10 cellular contexts compared by ENCODE assay signal in the genomic region with DNA sequence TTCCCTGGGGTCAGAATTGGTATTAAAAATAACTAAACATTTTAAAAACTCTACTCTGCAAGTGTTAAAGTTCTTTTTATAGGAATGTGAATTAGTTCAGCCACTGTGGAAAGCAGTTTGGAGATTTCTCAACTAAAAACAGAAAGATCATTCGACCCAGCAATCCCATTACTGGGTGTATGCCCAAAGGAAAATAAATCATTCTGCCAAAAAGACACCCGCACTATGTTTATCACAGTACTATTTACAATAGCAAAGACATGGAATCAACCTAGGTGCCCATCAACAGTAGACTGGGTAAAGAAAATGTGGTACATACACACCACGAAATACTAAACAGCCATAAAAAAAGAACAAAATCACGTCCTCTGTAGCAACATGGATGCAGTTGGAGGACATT. TPM values are rescaled to one million over a fixed set of nuclear protein-coding genes. Genes with fewer than 3 reads are reported as not detected.
DNase-seq lines count a peak whose midpoint lies in the region; ATAC-seq, FAIRE-seq and TF ChIP-seq lines count a peak whose summit lies in the region.
"Had no signal": no experiment of that assay in that cellular context is flagged by ENCODE, and none has a peak within 500 bp of the region (broad histone marks: within the 10 kb centered on the region; RNA-seq: fewer than 3 reads in every experiment).

No MANE protein-coding gene starts in this region.

- FAIRE-seq in endothelial cell of umbilical vein (lab: Jason Lieb, UNC): no peak
- FAIRE-seq: small intestine had no signal

- H3K27me3 ChIP-seq in CD4-positive, alpha-beta T cell (ENCODE audit: control insufficient read depth, insufficient read depth, low read length): peaks cover 26% of the 10 kb centered on the region
- H3K27me3 ChIP-seq in endothelial cell of umbilical vein (ENCODE audit: control insufficient read depth in 2 of 2, insufficient read depth in 2 of 2, low read length in 2 of 2) (no peaks in the 10 kb centered on the region), trophoblast cell (ENCODE audit: insufficient read depth, low read length) (peaks cover 22% of the 10 kb centered on the region)

- CTCF ChIA-PET in CD4-positive, alpha-beta T cell (lab: Charles Lee): no interaction called here
- CTCF ChIA-PET in RWPE1 (lab: Yijun Ruan, JAX): interaction anchor here (0.8 kb wide), 1 partner anchor 10 kb away, joined by 4 read pairs; no protein-coding TSS in a partner anchor
- CTCF ChIA-PET in endothelial cell of umbilical vein (lab: Charles Lee): interaction anchor here (2.4 to 11.9 kb wide), 2 partner anchors 22 to 43 kb away, joined by 13 to 142 read pairs; a partner anchor contains a TSS

- H3K18ac ChIP-seq in trophoblast cell (ENCODE audit: low read length): no peak overlapping the region

- POLR2A ChIA-PET in CD4-positive, alpha-beta T cell (lab: Charles Lee): no interaction called here
- POLR2A ChIA-PET in RWPE1 (lab: Yijun Ruan, JAX; ENCODE audit: low non-redundant PET): no interaction called here
- POLR2A ChIA-PET in endothelial cell of umbilical vein (lab: Charles Lee): no interaction called here

- H3K79me2 ChIP-seq in endothelial cell of umbilical vein (ENCODE audit: control insufficient read depth, insufficient read depth, low read length) (peaks cover 19% of the 10 kb centered on the region), trophoblast cell (ENCODE audit: control insufficient read depth, insufficient read depth, low read length, poor library complexity) (no peaks in the 10 kb centered on the region)

- intact Hi-C loops in CD4-positive, alpha-beta T cell (cut with DNase I, micrococcal nuclease): no loop called here
- intact Hi-C loops in endothelial cell of umbilical vein (cut with micrococcal nuclease): loop anchor here (1.0 kb wide), 1 partner anchor 22 kb away; no protein-coding TSS in a partner anchor

- H3K4me2 ChIP-seq in endothelial cell of umbilical vein (ENCODE audit: insufficient read depth, low read length) (peak overlapping the region; percentile 99), trophoblast cell (ENCODE audit: low read length) (no peak overlapping the region)

- TF ChIP-seq POLR2A in endothelial cell of umbilical vein (IDR thresholded peaks at IDR 0.05; ENCODE audit: low read depth, low read length): no peak

- H3K36me3 ChIP-seq in endothelial cell of umbilical vein (ENCODE audit: control insufficient read depth in 2 of 2, extremely low read depth in 1 of 2, insufficient read depth in 2 of 2, low read length in 2 of 2) (peaks cover 0 to 3% of the 10 kb centered on the region in 2 experiments), trophoblast cell (ENCODE audit: control insufficient read depth in 1 of 2, insufficient read depth in 2 of 2, low read length in 2 of 2) (no peaks in the 10 kb centered on the region)

- H2BK12ac ChIP-seq in trophoblast cell (ENCODE audit: low read length): no peak overlapping the region

- peaks cover 32% of the 10 kb centered on the region for H3K27me3 Mint-ChIP-seq in CD4-positive, alpha-beta T cell
- peaks cover 53% of the 10 kb centered on the region for H3K27me3 Mint-ChIP-seq in nephron progenitor cell (ENCODE audit: low read depth, poor library complexity)

- no peaks in the 10 kb centered on the region for H3K79me1 ChIP-seq in trophoblast cell (ENCODE audit: low read length)

- TF ChIP-seq CTCF in CD4-positive, alpha-beta T cell (IDR thresholded peaks at IDR 0.05): no peak
- TF ChIP-seq CTCF in RWPE1 (conservative IDR thresholded peaks at IDR 0.05; ENCODE audit: low read depth): no peak
- TF ChIP-seq CTCF in endothelial cell of umbilical vein (IDR thresholded peaks at IDR 0.05; ENCODE audit: extremely low read depth in 1 of 2, insufficient read depth in 1 of 2, low read depth in 1 of 2, low read length in 2 of 2): no peak
- no peak for TF ChIP-seq CTCF in nephron progenitor cell (IDR thresholded peaks at IDR 0.05)

- no peaks in the 10 kb centered on the region for H3K9me3 Mint-ChIP-seq in CD4-positive, alpha-beta T cell
- H3K9me3 Mint-ChIP-seq in nephron progenitor cell: peaks cover 6% of the 10 kb centered on the region

- no peak overlapping the region for H4K8ac ChIP-seq in trophoblast cell (ENCODE audit: low read depth, low read length)

- no peak overlapping the region for H3K14ac ChIP-seq in trophoblast cell (ENCODE audit: low read length)

- WGBS in trophoblast cell (ENCODE audit: extremely low coverage, insufficient coverage, insufficient read length): no CpG with 5 or more reads among the region's 4 CpGs

- H3K4me1 ChIP-seq in endothelial cell of umbilical vein (ENCODE audit: control insufficient read depth, extremely low read depth, insufficient read depth, low read length) (peaks cover 21% of the 10 kb centered on the region), trophoblast cell (ENCODE audit: control insufficient read depth in 1 of 2, insufficient read depth in 2 of 2, low read length in 2 of 2) (peaks cover 4 to 7% of the 10 kb centered on the region in 2 experiments)

- H3K36me3 Mint-ChIP-seq in CD4-positive, alpha-beta T cell (ENCODE audit: low read depth): peaks cover 4% of the 10 kb centered on the region
- peaks cover 23% of the 10 kb centered on the region for H3K36me3 Mint-ChIP-seq in nephron progenitor cell (ENCODE audit: low read depth)

- no peak overlapping the region for H2BK5ac ChIP-seq in trophoblast cell (ENCODE audit: low read depth, low read length, poor library complexity)

- BruUV-seq in endothelial cell of umbilical vein (replicated peaks; lab: Mats Ljungman, UMichigan): no TSS peak

- H2BK120ac ChIP-seq in trophoblast cell (ENCODE audit: insufficient read depth, low read length, poor library complexity): no peak overlapping the region

- H4K20me1 ChIP-seq in endothelial cell of umbilical vein (replicated peaks; ENCODE audit: control insufficient read depth, extremely low read depth, insufficient read depth, low read length): no peaks in the 10 kb centered on the region

- H4K12ac ChIP-seq in trophoblast cell (ENCODE audit: low read depth, low read length): no peak overlapping the region

- no peak overlapping the region for H4K91ac ChIP-seq in trophoblast cell (ENCODE audit: low read depth, low read length)

- H3K4me3 ChIP-seq in endothelial cell of umbilical vein (replicated peaks in 1 of 3; ENCODE audit: insufficient read depth in 1 of 3, low read depth in 1 of 3, low read length in 3 of 3): peak overlapping the region in 1 of 3 experiments; percentile 99
- no peak overlapping the region for H3K4me3 ChIP-seq in trophoblast cell (ENCODE audit: low read depth, low read length)

- H3K9me3 ChIP-seq in CD4-positive, alpha-beta T cell (ENCODE audit: control insufficient read depth, low read length): no peaks in the 10 kb centered on the region
- H3K9me3 ChIP-seq in endothelial cell of umbilical vein (replicated peaks; ENCODE audit: control insufficient read depth, insufficient read depth, low read length) (no peaks in the 10 kb centered on the region), trophoblast cell (ENCODE audit: insufficient read depth, low read depth, low read length) (no peaks in the 10 kb centered on the region)

- dilution Hi-C loops in endothelial cell of umbilical vein (cut with MboI; ENCODE audit: extremely low pct_ligation_motif_present, low sequenced_read_pairs): no loop called here

- H2AFZ ChIP-seq in endothelial cell of umbilical vein (ENCODE audit: low read depth, low read length) (no peak overlapping the region), trophoblast cell (ENCODE audit: insufficient read depth, low read length, poor library complexity) (no peak overlapping the region)

- no peak overlapping the region for H3K9ac ChIP-seq in endothelial cell of umbilical vein (replicated peaks; ENCODE audit: extremely low read depth, insufficient read depth, low read length)
- H3K9ac ChIP-seq in trophoblast cell (ENCODE audit: low read length): no peak overlapping the region

- no peak overlapping the region for H3K27ac ChIP-seq in CD4-positive, alpha-beta T cell (ENCODE audit: low read depth, low read length)
- H3K27ac ChIP-seq in RWPE1: peak overlapping the region; percentile 90
- H3K27ac ChIP-seq in endothelial cell of umbilical vein (ENCODE audit: insufficient read depth, low read depth, low read length): peak overlapping the region; percentile 62
- H3K27ac ChIP-seq in trophoblast cell (ENCODE audit: low read depth, low read length): no peak overlapping the region

- H3K4me3 Mint-ChIP-seq in CD4-positive, alpha-beta T cell: peak overlapping the region; percentile 66
- H3K4me3 Mint-ChIP-seq in nephron progenitor cell: peak overlapping the region; percentile 70

- no peak overlapping the region for H3K4ac ChIP-seq in trophoblast cell (ENCODE audit: low read depth, low read length)

- no peak for DNase-seq in CD4-positive, alpha-beta T cell
- DNase-seq in RWPE1 (ENCODE audit: low spot score): no peak
- no peak for DNase-seq in endothelial cell of umbilical vein (ENCODE audit: low read depth, low spot score)
- DNase-seq in nephron progenitor cell: no peak
- no peak for DNase-seq in trophoblast cell
- DNase-seq in cerebellum (ENCODE audit: low spot score): no peak
- DNase-seq: small intestine; stimulated activated naive CD4-positive, alpha-beta T cell treated with Interleukin-2 at 50 U/mL for 16 hours had no signal

- no peak overlapping the region for H3K23ac ChIP-seq in trophoblast cell (ENCODE audit: low read length)

- H3K9me1 ChIP-seq in endothelial cell of umbilical vein (replicated peaks; ENCODE audit: control insufficient read depth, extremely low read depth, insufficient read depth, low read length): no peaks in the 10 kb centered on the region

- no peak for ATAC-seq in CD4-positive, alpha-beta T cell (ENCODE audit: poor library complexity)
- ATAC-seq in HG02798 (IDR thresholded peaks at IDR 0.05; ENCODE audit: poor library complexity, unreplicated experiment) (no peak), GM18907 (IDR thresholded peaks at IDR 0.05; ENCODE audit: unreplicated experiment) (no peak)

- peaks cover 24% of the 10 kb centered on the region for H3K4me1 Mint-ChIP-seq in CD4-positive, alpha-beta T cell (ENCODE audit: low read depth)
- peaks cover 6% of the 10 kb centered on the region for H3K4me1 Mint-ChIP-seq in nephron progenitor cell

- no peak overlapping the region for H2AK5ac ChIP-seq in trophoblast cell (ENCODE audit: low read length)

- no peak overlapping the region for H3K27ac Mint-ChIP-seq in CD4-positive, alpha-beta T cell
- no peak overlapping the region for H3K27ac Mint-ChIP-seq in nephron progenitor cell

RNA-seq across cellular contexts. Expression of a gene that starts 0.7 kb away (rescaled TPM):
- total RNA-seq in CD4-positive, alpha-beta T cell: under 1 TPM; 0.53 to 0.60 TPM
- total RNA-seq in endothelial cell of umbilical vein (25.2 and 25.4 TPM in 2 replicates), cerebellum (8.3 TPM)
- polyA plus RNA-seq in endothelial cell of umbilical vein: 23.9 and 27.6 TPM in 2 replicates
- 27.3 and 27.8 TPM in 2 replicates for polyA plus RNA-seq in endothelial cell of umbilical vein (2011; cell fraction: cytosol; rRNA removed)
- polyA plus RNA-seq in endothelial cell of umbilical vein (2011; cell fraction: nucleus; rRNA removed): 34.2 and 36.1 TPM in 2 replicates
- 18.3 and 23.2 TPM in 2 replicates for polyA plus RNA-seq in endothelial cell of umbilical vein (2012)
- polyA minus RNA-seq in endothelial cell of umbilical vein: 52.2 and 52.9 TPM in 2 replicates
- polyA minus RNA-seq in endothelial cell of umbilical vein (2011; cell fraction: cytosol; rRNA and poly(A)+ RNA removed): 1.4 TPM
- 26.7 and 27.0 TPM in 2 replicates for polyA minus RNA-seq in endothelial cell of umbilical vein (2011; cell fraction: nucleus; rRNA and poly(A)+ RNA removed)
- polyA plus RNA-seq in trophoblast cell (2013): 0.16 and 0.21 TPM in 2 replicates

RNA-seq across cellular contexts. Expression of a gene that starts 43.8 kb away (rescaled TPM):
- total RNA-seq in CD4-positive, alpha-beta T cell: 10 to 100 TPM; 29.9 to 31.0 TPM
- total RNA-seq in endothelial cell of umbilical vein (30.4 and 32.3 TPM in 2 replicates), cerebellum (67.9 TPM)
- 13.0 and 14.3 TPM in 2 replicates for polyA plus RNA-seq in endothelial cell of umbilical vein
- polyA plus RNA-seq in endothelial cell of umbilical vein (2011; cell fraction: cytosol; rRNA removed): 8.3 and 8.5 TPM in 2 replicates
- 39.2 and 59.9 TPM in 2 replicates for polyA plus RNA-seq in endothelial cell of umbilical vein (2011; cell fraction: nucleus; rRNA removed)
- 20.9 and 22.8 TPM in 2 replicates for polyA plus RNA-seq in endothelial cell of umbilical vein (2012)
- polyA minus RNA-seq in endothelial cell of umbilical vein: 17.7 and 18.5 TPM in 2 replicates
- 8.0 TPM for polyA minus RNA-seq in endothelial cell of umbilical vein (2011; cell fraction: cytosol; rRNA and poly(A)+ RNA removed)
- 31.7 and 37.1 TPM in 2 replicates for polyA minus RNA-seq in endothelial cell of umbilical vein (2011; cell fraction: nucleus; rRNA and poly(A)+ RNA removed)
- 15.5 and 15.6 TPM in 2 replicates for polyA plus RNA-seq in trophoblast cell (2013)

RNA-seq across cellular contexts. Expression of a gene that starts 48.6 kb away (rescaled TPM):
- total RNA-seq in CD4-positive, alpha-beta T cell: 10 to 100 TPM; 68.1 to 70.2 TPM
- total RNA-seq in endothelial cell of umbilical vein (62.3 and 72.1 TPM in 2 replicates), cerebellum (39.1 TPM)
- 6.1 and 9.2 TPM in 2 replicates for polyA plus RNA-seq in endothelial cell of umbilical vein
- 17.0 and 18.0 TPM in 2 replicates for polyA plus RNA-seq in endothelial cell of umbilical vein (2011; cell fraction: cytosol; rRNA removed)
- polyA plus RNA-seq in endothelial cell of umbilical vein (2011; cell fraction: nucleus; rRNA removed): 17.3 and 19.4 TPM in 2 replicates
- 32.8 and 60.0 TPM in 2 replicates for polyA plus RNA-seq in endothelial cell of umbilical vein (2012)
- polyA minus RNA-seq in endothelial cell of umbilical vein: 12.5 TPM in 2 replicates
- polyA minus RNA-seq in endothelial cell of umbilical vein (2011; cell fraction: cytosol; rRNA and poly(A)+ RNA removed): 24.0 TPM
- 13.6 and 21.0 TPM in 2 replicates for polyA minus RNA-seq in endothelial cell of umbilical vein (2011; cell fraction: nucleus; rRNA and poly(A)+ RNA removed)
- 48.1 and 54.9 TPM in 2 replicates for polyA plus RNA-seq in trophoblast cell (2013)

Comparison
In these comparisons a context has a peak if more than half of its experiments do, and no peak if none do; other contexts are left out.
1. H3K27ac ChIP-seq: peak in RWPE1 (single experiment) and endothelial cell of umbilical vein (single experiment); none in CD4-positive, alpha-beta T cell (single experiment) and trophoblast cell (single experiment).